In genomic region chr7:139635521-139636240, GRCh38 we compare ENCODE assay signal across 10 cellular contexts.
A peak's percentile ranks its signal among the peaks of the same experiment; 100 is the strongest.
DNase-seq lines count a peak whose midpoint lies in the region; ATAC-seq, FAIRE-seq and TF ChIP-seq lines count a peak whose summit lies in the region.
"Had no signal": no experiment of that assay in that cellular context is flagged by ENCODE, and none has a peak within 500 bp of the region (broad histone marks: within the 10 kb centered on the region; RNA-seq: fewer than 3 reads in every experiment).

No MANE protein-coding gene starts in this region.

- no peak for TF ChIP-seq CTCF in sigmoid colon (IDR thresholded peaks at IDR 0.05)

- no peaks in the 10 kb centered on the region for H3K4me1 ChIP-seq in sigmoid colon
- H3K4me1 ChIP-seq: SJSA1 had no signal

- H3K9me3 ChIP-seq in sigmoid colon = no peaks in the 10 kb centered on the region
- H3K9me3 ChIP-seq: SJSA1 had no signal

- no peak for ATAC-seq in HG02970 (IDR thresholded peaks at IDR 0.05; ENCODE audit: low FRiP score, unreplicated experiment)

- TF ChIP-seq POLR2A in sigmoid colon (IDR thresholded peaks at IDR 0.05) = no peak

- no peak for TF ChIP-seq EP300 in sigmoid colon (IDR thresholded peaks at IDR 0.05)

- intact Hi-C loops in sigmoid colon (cut with DNase I) = no loop called here

- H3K36me3 ChIP-seq in sigmoid colon = peaks cover 0 to 14% (median 5%) of the 10 kb centered on the region in 4 donors

- peak; percentile 97 for DNase-seq in SW480 (ENCODE audit: low spot score)
- DNase-seq in activated T-cell treated with anti-CD3 and anti-CD28 coated beads for 24 hours (ENCODE audit: low read depth) = peak; percentile 51
- peak; percentile 33 for DNase-seq in stimulated activated CD8-positive, alpha-beta memory T cell treated with anti-CD3 and anti-CD28 coated beads, Interleukin-4, amount 100 ng/mL, for 24 hours (ENCODE audit: low read depth)
- DNase-seq in sigmoid colon = no peak
- DNase-seq in NCI-H226 = no peak
- no peak for DNase-seq in RCC 7860 (ENCODE audit: low spot score)

- no peak for FAIRE-seq in RCC 7860 (lab: Jason Lieb, UNC)
- FAIRE-seq: H54 had no signal

- H3K4me3 ChIP-seq in sigmoid colon = no peak overlapping the region
- H3K4me3 ChIP-seq: SJSA1 had no signal

- 73 to 89% methylated on average over 25 of the region's 25 CpGs for WGBS in sigmoid colon, 2 donors

- no peaks in the 10 kb centered on the region for H3K27me3 ChIP-seq in layer of hippocampus (ENCODE audit: control insufficient read depth, insufficient read depth, low read length)
- no peaks in the 10 kb centered on the region for H3K27me3 ChIP-seq in sigmoid colon
- H3K27me3 ChIP-seq: SJSA1 had no signal

- peak overlapping the region; percentile 62 for H3K27ac ChIP-seq in layer of hippocampus (ENCODE audit: low read depth, low read length)
- H3K27ac ChIP-seq in sigmoid colon = no peak overlapping the region
- H3K27ac ChIP-seq: SJSA1 had no signal

Comparison
In these comparisons a context has a peak if more than half of its experiments do, and no peak if none do; other contexts are left out.
1. DNase-seq: peak in SW480 (single experiment), activated T-cell treated with anti-CD3 and anti-CD28 coated beads for 24 hours (single experiment) and stimulated activated CD8-positive, alpha-beta memory T cell treated with anti-CD3 and anti-CD28 coated beads, Interleukin-4, amount 100 ng/mL, for 24 hours (single experiment); none in sigmoid colon (single experiment), NCI-H226 (single experiment) and RCC 7860 (single experiment).